Comparison of ENCODE assay signal across 1 cellular context in genomic region chr2:74534411-74534810, GRCh38.
A peak's percentile ranks its signal among the peaks of the same experiment; 100 is the strongest.
TF ChIP-seq lines count a peak whose summit lies in the region.

No MANE protein-coding gene starts in this region.

TF ChIP-seq in K562, 482 proteins besides CTCF, POLR2A, EP300 and RAD21:
- TF ChIP-seq ZBTB33 (CRISPR knock-in tag; IDR thresholded peaks at IDR 0.05) (no peak), RBFOX2 (IDR thresholded peaks at IDR 0.05; ENCODE audit: low read depth, low read length) (peak; percentile 26; the same call in 1 of the 2 replicates), ELF1 (tag; IDR thresholded peaks at IDR 0.05) (no peak), KDM5B (IDR thresholded peaks at IDR 0.05; ENCODE audit: insufficient replicate concordance, low read depth, low read length) (peak; percentile 38), POLR2G (IDR thresholded peaks at IDR 0.05; ENCODE audit: low read depth, low read length) (peak; percentile 61), GATAD2A (IDR thresholded peaks at IDR 0.05) (no peak), NFYB (IDR thresholded peaks at IDR 0.05; ENCODE audit: extremely low read depth, insufficient read length) (no peak), TBP (optimal IDR thresholded peaks at IDR 0.05; ENCODE audit: low read depth, low read length) (no peak)
- TF ChIP-seq, protein P1, sequence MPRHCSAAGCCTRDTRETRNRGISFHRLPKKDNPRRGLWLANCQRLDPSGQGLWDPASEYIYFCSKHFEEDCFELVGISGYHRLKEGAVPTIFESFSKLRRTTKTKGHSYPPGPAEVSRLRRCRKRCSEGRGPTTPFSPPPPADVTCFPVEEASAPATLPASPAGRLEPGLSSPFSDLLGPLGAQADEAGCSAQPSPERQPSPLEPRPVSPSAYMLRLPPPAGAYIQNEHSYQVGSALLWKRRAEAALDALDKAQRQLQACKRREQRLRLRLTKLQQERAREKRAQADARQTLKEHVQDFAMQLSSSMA (CRISPR knock-in tag; IDR thresholded peaks at IDR 0.05), result no peak
TF ChIP-seq in K562: peak in this region for 3.
